ENCODE assay signal across 21 cellular contexts in the genomic region with DNA sequence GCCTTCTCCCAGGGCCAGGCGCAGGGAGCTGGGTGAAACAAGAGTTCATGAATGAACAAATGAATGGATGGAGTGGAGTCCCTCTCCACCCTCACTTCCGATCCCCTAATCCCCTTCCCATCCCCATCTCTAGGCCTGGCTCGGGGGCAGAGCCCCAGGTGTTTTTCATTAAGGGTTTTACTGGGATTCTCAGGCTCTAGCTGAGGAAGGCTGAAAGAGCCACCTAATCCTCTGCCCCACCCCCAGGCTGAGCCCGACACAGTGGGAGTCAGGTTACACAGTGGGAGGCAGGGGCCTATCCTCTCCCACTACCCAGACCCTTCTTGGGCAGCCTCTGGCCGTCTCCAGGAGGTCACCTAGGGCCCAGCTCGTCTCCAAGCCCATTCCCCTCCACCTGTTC. TPM values are rescaled to one million over a fixed set of nuclear protein-coding genes. Genes with fewer than 3 reads are reported as not detected.
DNase-seq lines count a peak whose midpoint lies in the region; TF ChIP-seq lines count a peak whose summit lies in the region.
"Had no signal": no experiment of that assay in that cellular context is flagged by ENCODE, and none has a peak within 500 bp of the region (broad histone marks: within the 10 kb centered on the region; RNA-seq: fewer than 3 reads in every experiment).

No MANE protein-coding gene starts in this region.

- H3K36me3 ChIP-seq in A673 (ENCODE audit: insufficient read depth, low read length, poor library complexity, severe bottlenecking) (no peaks in the 10 kb centered on the region), H7 (replicated peaks; ENCODE audit: control insufficient read depth, insufficient read depth, low read length) (no peaks in the 10 kb centered on the region), NT2/D1 (ENCODE audit: insufficient read depth, insufficient read length, low read length) (no peaks in the 10 kb centered on the region), brain microvascular endothelial cell (replicated peaks) (no peaks in the 10 kb centered on the region)
- H3K36me3 ChIP-seq: colonic mucosa, MG63, prostate gland, transverse colon had no signal

- no peak for TF ChIP-seq CTCF in A673 (conservative IDR thresholded peaks at IDR 0.05; ENCODE audit: low read depth, low read length)
- no peak for TF ChIP-seq CTCF in brain microvascular endothelial cell (IDR thresholded peaks at IDR 0.05; ENCODE audit: low read depth, low read length, missing control alignments)

- no TSS peak for BruUV-seq in A673 (replicated peaks; lab: Mats Ljungman, UMichigan)

- H3K9me3 ChIP-seq in A673 (ENCODE audit: low read depth, low read length, poor library complexity, severe bottlenecking) (no peaks in the 10 kb centered on the region), NT2/D1 (ENCODE audit: insufficient read depth, low read length) (no peaks in the 10 kb centered on the region)
- H3K9me3 ChIP-seq: colonic mucosa, MG63, prostate gland, transverse colon had no signal

- POLR2A ChIA-PET in A673 (lab: Charles Lee; ENCODE audit: low non-redundant PET): no interaction called here

- intact Hi-C loops in A673 (cut with micrococcal nuclease; ENCODE audit: unreplicated experiment): no loop called here

- in situ Hi-C loops in brain microvascular endothelial cell (cut with HindIII; ENCODE audit: low pct_ligation_motif_present, low sequenced_read_pairs): no loop called here

- DNase-seq in A673 (ENCODE audit: low spot score) (peak; percentile 61), H7 (peak; percentile 73), NT2/D1 (ENCODE audit: low read depth, low spot score) (peak; percentile 55), iPS-NIHi11 (ENCODE audit: low spot score) (peak; percentile 54), NCI-H1092 (lab: John Stamatoyannopoulos, UW) (no peak), KG1 (lab: John Stamatoyannopoulos, UW) (no peak), brain microvascular endothelial cell (no peak), cortex of kidney (lab: John Stamatoyannopoulos, UW) (no peak)
- DNase-seq: activated CD4-positive, CD25-positive, alpha-beta regulatory T cell; CD4-positive, CD25-positive, alpha-beta regulatory T cell; colonic mucosa; DND-41; hippocampal formation; MG63; NCI-H1930; NCI-H526 treated with DMSO at 0.1 percent for 48 hours; OCI-M1; stimulated activated naive CD8-positive, alpha-beta T cell treated with anti-CD3 and anti-CD28 coated beads, Interleukin-15, Interleukin-2, amounts not matched to agents 100 U/mL and 50 U/mL, for 24 hours; transverse colon had no signal

- H3K4me3 ChIP-seq in A673 (ENCODE audit: low read depth, low read length, poor library complexity, severe bottlenecking): no peak overlapping the region
- H3K4me3 ChIP-seq in H7 (ENCODE audit: insufficient read depth, low read depth, low read length): no peak overlapping the region
- no peak overlapping the region for H3K4me3 ChIP-seq in NT2/D1 (ENCODE audit: insufficient read length, low read depth)
- H3K4me3 ChIP-seq in brain microvascular endothelial cell (ENCODE audit: low read depth, low read length): no peak overlapping the region
- H3K4me3 ChIP-seq: colonic mucosa, MG63, prostate gland, transverse colon had no signal

- CTCF ChIA-PET in A673 (lab: Charles Lee): no interaction called here

- H3K4me1 ChIP-seq in A673 (ENCODE audit: insufficient read depth, low read length, poor library complexity, severe bottlenecking): peaks cover 10% of the 10 kb centered on the region
- peaks cover 37% of the 10 kb centered on the region for H3K4me1 ChIP-seq in NT2/D1 (ENCODE audit: insufficient read depth, insufficient read length)

- H3K9ac ChIP-seq in NT2/D1 (ENCODE audit: insufficient read length, low read depth): no peak overlapping the region

- H3K27me3 ChIP-seq in A673 (replicated peaks; ENCODE audit: insufficient read depth, low read depth, low read length, poor library complexity) (no peaks in the 10 kb centered on the region), H7 (ENCODE audit: control insufficient read depth, insufficient read depth, low read length) (no peaks in the 10 kb centered on the region), NT2/D1 (ENCODE audit: insufficient read depth, insufficient read length) (no peaks in the 10 kb centered on the region), brain microvascular endothelial cell (replicated peaks) (no peaks in the 10 kb centered on the region)
- H3K27me3 ChIP-seq: colonic mucosa, MG63, transverse colon had no signal

- H3K27ac ChIP-seq in A673 (ENCODE audit: low read depth, low read length, poor library complexity, severe bottlenecking): no peak overlapping the region
- no peak overlapping the region for H3K27ac ChIP-seq in brain microvascular endothelial cell
- H3K27ac ChIP-seq: colonic mucosa, prostate gland, transverse colon had no signal

RNA-seq across cellular contexts. Expression of a gene that starts 36.1 kb away (rescaled TPM):
- 1.4 and 2.9 TPM in 2 replicates for total RNA-seq in A673 (2021)
- total RNA-seq in H7 (2014; rRNA removed; shearing (Covaris generic)): 27.2 and 38.5 TPM in 2 replicates
- total RNA-seq: CD4-positive, CD25-positive, alpha-beta regulatory T cell; natural killer cell treated with Interleukin-12 subunit alpha and Interleukin-12 subunit beta and Interleukin-15 and Interleukin-18, amount 100 ng/mL, for 72 hours had no signal

Comparison
In these comparisons a context has a peak if more than half of its experiments do, and no peak if none do; other contexts are left out.
1. DNase-seq: peak in A673 (single experiment), H7 (single experiment), NT2/D1 (single experiment) and iPS-NIHi11 (single experiment); none in NCI-H1092 (single experiment), KG1 (single experiment), brain microvascular endothelial cell (single experiment) and cortex of kidney (single experiment).